Comparison of ENCODE assay signal across 19 cellular contexts in the genomic region with DNA sequence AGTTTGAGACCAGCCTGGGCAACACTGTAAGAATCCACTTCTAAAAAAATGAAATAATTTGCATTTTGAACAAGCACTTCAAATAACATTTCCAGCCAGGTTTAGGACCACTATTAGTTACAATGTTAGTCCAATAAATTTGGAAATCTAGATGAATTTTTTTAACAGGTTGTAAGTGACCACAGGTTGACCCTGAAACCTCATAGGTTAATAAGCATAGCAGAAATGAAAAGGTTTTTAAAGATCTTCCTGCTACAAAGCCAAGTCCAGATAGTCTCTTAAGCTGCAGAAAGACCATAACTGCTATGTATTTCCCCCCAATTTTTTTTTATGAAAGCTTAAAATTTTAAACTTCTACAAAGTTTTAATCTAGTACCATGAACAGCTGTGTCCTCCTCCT. TPM values are rescaled to one million over a fixed set of nuclear protein-coding genes. Genes with fewer than 3 reads are reported as not detected.
DNase-seq lines count a peak whose midpoint lies in the region; ATAC-seq and TF ChIP-seq lines count a peak whose summit lies in the region.
"Had no signal": no experiment of that assay in that cellular context is flagged by ENCODE, and none has a peak within 500 bp of the region (broad histone marks: within the 10 kb centered on the region; RNA-seq: fewer than 3 reads in every experiment).

No MANE protein-coding gene starts in this region.

- H3K36me3 Mint-ChIP-seq in activated naive CD8-positive, alpha-beta T cell: no peaks in the 10 kb centered on the region
- H3K36me3 Mint-ChIP-seq in activated naive CD8-positive, alpha-beta T cell treated with anti-CD3 and anti-CD28 coated beads for 36 hours: peaks cover 14% of the 10 kb centered on the region
- H3K36me3 Mint-ChIP-seq in activated T-helper 17 cell treated with anti-CD3 and anti-CD28 coated beads, Interleukin-2, amount 50 U/mL, for 72 hours (ENCODE audit: low read depth): no peaks in the 10 kb centered on the region
- H3K36me3 Mint-ChIP-seq in immature natural killer cell (no peaks in the 10 kb centered on the region), type B pancreatic cell (no peaks in the 10 kb centered on the region)

- no peaks in the 10 kb centered on the region for H3K27me3 Mint-ChIP-seq in activated naive CD8-positive, alpha-beta T cell
- H3K27me3 Mint-ChIP-seq in activated naive CD8-positive, alpha-beta T cell treated with anti-CD3 and anti-CD28 coated beads for 36 hours: no peaks in the 10 kb centered on the region
- no peaks in the 10 kb centered on the region for H3K27me3 Mint-ChIP-seq in activated T-helper 17 cell treated with anti-CD3 and anti-CD28 coated beads, Interleukin-2, amount 50 U/mL, for 72 hours
- H3K27me3 Mint-ChIP-seq in immature natural killer cell (ENCODE audit: low read depth in 3 of 3): peaks cover 6 to 8% (median 7%) of the 10 kb centered on the region in 3 donors
- H3K27me3 Mint-ChIP-seq in type B pancreatic cell: no peaks in the 10 kb centered on the region
- H3K27me3 Mint-ChIP-seq in stimulated activated naive CD8-positive, alpha-beta T cell treated with anti-CD3 and anti-CD28 coated beads, Interleukin-15, amount 100 ng/mL, for 72 hours: no peaks in the 10 kb centered on the region
- H3K27me3 Mint-ChIP-seq: CD4-positive, alpha-beta T cell had no signal

- TF ChIP-seq CTCF in type B pancreatic cell (conservative IDR thresholded peaks at IDR 0.05): no peak

- peaks cover 18% of the 10 kb centered on the region for H3K4me1 Mint-ChIP-seq in activated naive CD8-positive, alpha-beta T cell (ENCODE audit: low read depth)
- peaks cover 18% of the 10 kb centered on the region for H3K4me1 Mint-ChIP-seq in activated naive CD8-positive, alpha-beta T cell treated with anti-CD3 and anti-CD28 coated beads for 36 hours
- H3K4me1 Mint-ChIP-seq in activated T-helper 17 cell treated with anti-CD3 and anti-CD28 coated beads, Interleukin-2, amount 50 U/mL, for 72 hours: peaks cover 7% of the 10 kb centered on the region
- H3K4me1 Mint-ChIP-seq in immature natural killer cell (peaks cover 21 to 28% of the 10 kb centered on the region in 2 donors), type B pancreatic cell (ENCODE audit: unreplicated experiment) (peaks cover 7% of the 10 kb centered on the region)
- H3K4me1 Mint-ChIP-seq in stimulated activated naive CD8-positive, alpha-beta T cell treated with anti-CD3 and anti-CD28 coated beads, Interleukin-15, amount 100 ng/mL, for 72 hours: peaks cover 23% of the 10 kb centered on the region

- H3K27ac Mint-ChIP-seq in activated naive CD8-positive, alpha-beta T cell: no peak overlapping the region
- no peak overlapping the region for H3K27ac Mint-ChIP-seq in activated naive CD8-positive, alpha-beta T cell treated with anti-CD3 and anti-CD28 coated beads for 36 hours
- H3K27ac Mint-ChIP-seq in activated T-helper 17 cell treated with anti-CD3 and anti-CD28 coated beads, Interleukin-2, amount 50 U/mL, for 72 hours: no peak overlapping the region
- H3K27ac Mint-ChIP-seq in immature natural killer cell (peak overlapping the region in 1 of 6 donors; percentile 1), type B pancreatic cell (peak overlapping the region; percentile 57)
- H3K27ac Mint-ChIP-seq in stimulated activated naive CD8-positive, alpha-beta T cell treated with anti-CD3 and anti-CD28 coated beads, Interleukin-15, amount 100 ng/mL, for 72 hours: no peak overlapping the region

- ATAC-seq in activated T-helper 17 cell treated with anti-CD3 and anti-CD28 coated beads, Interleukin-2, amount 50 U/mL, for 72 hours (replicated peaks): no peak
- ATAC-seq in stimulated activated naive CD8-positive, alpha-beta T cell treated with anti-CD3 and anti-CD28 coated beads, Interleukin-15, amount 100 ng/mL, for 72 hours: no peak
- ATAC-seq: PC-3 had no signal

- peak overlapping the region; percentile 64 for H3K4me3 Mint-ChIP-seq in activated naive CD8-positive, alpha-beta T cell
- H3K4me3 Mint-ChIP-seq in activated naive CD8-positive, alpha-beta T cell treated with anti-CD3 and anti-CD28 coated beads for 36 hours: no peak overlapping the region
- peak overlapping the region; percentile 92 for H3K4me3 Mint-ChIP-seq in activated T-helper 17 cell treated with anti-CD3 and anti-CD28 coated beads, Interleukin-2, amount 50 U/mL, for 72 hours
- H3K4me3 Mint-ChIP-seq in immature natural killer cell (peak overlapping the region in 3 of 5 donors; percentile 23 to 83 (median 40)), type B pancreatic cell (peak overlapping the region; percentile 58)
- H3K4me3 Mint-ChIP-seq in stimulated activated naive CD8-positive, alpha-beta T cell treated with anti-CD3 and anti-CD28 coated beads, Interleukin-15, amount 100 ng/mL, for 72 hours: no peak overlapping the region

- DNase-seq in activated naive CD8-positive, alpha-beta T cell treated with anti-CD3 and anti-CD28 coated beads for 36 hours: no peak
- DNase-seq in immature natural killer cell (no peak), type B pancreatic cell (ENCODE audit: extremely low spot score, unreplicated experiment) (no peak), ureter (ENCODE audit: low spot score) (no peak)
- no peak for DNase-seq in stimulated activated CD8-positive, alpha-beta memory T cell treated with anti-CD3 and anti-CD28 coated beads, Interleukin-4, amount 100 ng/mL, for 48 hours
- DNase-seq in stimulated activated naive CD8-positive, alpha-beta T cell treated with anti-CD3 and anti-CD28 coated beads, Interleukin-15, amount 100 ng/mL, for 72 hours: no peak
- DNase-seq: ACHN; CD4-positive, alpha-beta T cell; COR-L47; DMS79; NCI-H1417; NCI-H1694 treated with DMSO at 0.1 percent for 48 hours; NCI-H2081 treated with DMSO at 0.1 percent for 48 hours; NCI-H446; NCI-H526; PC-3; SHP77 had no signal

- no peaks in the 10 kb centered on the region for H3K9me3 Mint-ChIP-seq in activated naive CD8-positive, alpha-beta T cell (ENCODE audit: low read depth)
- no peaks in the 10 kb centered on the region for H3K9me3 Mint-ChIP-seq in activated naive CD8-positive, alpha-beta T cell treated with anti-CD3 and anti-CD28 coated beads for 36 hours
- no peaks in the 10 kb centered on the region for H3K9me3 Mint-ChIP-seq in activated T-helper 17 cell treated with anti-CD3 and anti-CD28 coated beads, Interleukin-2, amount 50 U/mL, for 72 hours
- H3K9me3 Mint-ChIP-seq in immature natural killer cell (no peaks in the 10 kb centered on the region), type B pancreatic cell (no peaks in the 10 kb centered on the region)
- no peaks in the 10 kb centered on the region for H3K9me3 Mint-ChIP-seq in stimulated activated naive CD8-positive, alpha-beta T cell treated with anti-CD3 and anti-CD28 coated beads, Interleukin-15, amount 100 ng/mL, for 72 hours
- H3K9me3 Mint-ChIP-seq: CD4-positive, alpha-beta T cell had no signal

RNA-seq across cellular contexts. Expression of gene NIT2, which starts 1.5 kb away (rescaled TPM):
- 10 to 100 TPM; 75.7 to 81.6 TPM for total RNA-seq in activated naive CD8-positive, alpha-beta T cell treated with anti-CD3 and anti-CD28 coated beads for 36 hours
- total RNA-seq in activated T-helper 17 cell treated with anti-CD3 and anti-CD28 coated beads, Interleukin-2, amount 50 U/mL, for 72 hours: 10 to 100 TPM; 45.3 to 60.1 TPM
- 10 to 100 TPM; 35.6 to 46.0 (median 41.7) TPM for polyA plus RNA-seq in immature natural killer cell
- 33.2 and 34.5 TPM in 2 replicates for total RNA-seq in type B pancreatic cell (ENCODE audit: low replicate concordance)
- 64.2 TPM for total RNA-seq in ureter

Comparison
In these comparisons a context has a peak if more than half of its experiments do, and no peak if none do; other contexts are left out.
1. H3K4me3 Mint-ChIP-seq: peak in activated naive CD8-positive, alpha-beta T cell (single experiment), activated T-helper 17 cell treated with anti-CD3 and anti-CD28 coated beads, Interleukin-2, amount 50 U/mL, for 72 hours (single experiment), immature natural killer cell (3 of 5) and type B pancreatic cell (single experiment); none in activated naive CD8-positive, alpha-beta T cell treated with anti-CD3 and anti-CD28 coated beads for 36 hours (single experiment) and stimulated activated naive CD8-positive, alpha-beta T cell treated with anti-CD3 and anti-CD28 coated beads, Interleukin-15, amount 100 ng/mL, for 72 hours (0 of 2).